9 cellular contexts compared by ENCODE assay signal in genomic region chr6:37679539-37680476, GRCh38. TPM values are rescaled to one million over a fixed set of nuclear protein-coding genes. Genes with fewer than 3 reads are reported as not detected.
DNase-seq lines count a peak whose midpoint lies in the region; ATAC-seq and TF ChIP-seq lines count a peak whose summit lies in the region.
"Had no signal": no experiment of that assay in that cellular context is flagged by ENCODE, and none has a peak within 500 bp of the region (broad histone marks: within the 10 kb centered on the region; RNA-seq: fewer than 3 reads in every experiment).

No MANE protein-coding gene starts in this region.

- TF ChIP-seq CTCF in left ventricle myocardium inferior (IDR thresholded peaks at IDR 0.05; ENCODE audit: borderline replicate concordance) = no peak
- no peak for TF ChIP-seq CTCF in vagina (IDR thresholded peaks at IDR 0.05)
- no peak for TF ChIP-seq CTCF in omental fat pad (IDR thresholded peaks at IDR 0.05)

- H3K4me1 ChIP-seq in right cardiac atrium (ENCODE audit: control insufficient read depth, insufficient read depth, low read length) (no peaks in the 10 kb centered on the region), left ventricle myocardium inferior (no peaks in the 10 kb centered on the region), vagina (peaks cover 20% of the 10 kb centered on the region)

- no peaks in the 10 kb centered on the region for H3K36me3 ChIP-seq in left ventricle myocardium inferior
- no peaks in the 10 kb centered on the region for H3K36me3 ChIP-seq in vagina

- H3K27me3 ChIP-seq in right cardiac atrium (ENCODE audit: control insufficient read depth, insufficient read depth) (no peaks in the 10 kb centered on the region), left ventricle myocardium inferior (ENCODE audit: low read depth) (no peaks in the 10 kb centered on the region), vagina (no peaks in the 10 kb centered on the region)

- WGBS in right cardiac atrium = 76% methylated on average over 18 of the region's 18 CpGs

- H3K27ac ChIP-seq in right cardiac atrium (ENCODE audit: low read length) (no peak overlapping the region), left ventricle myocardium inferior (replicated peaks) (no peak overlapping the region), vagina (peak overlapping the region; percentile 44)
- H3K27ac ChIP-seq: C4-2B had no signal

- H3K9me3 ChIP-seq in right cardiac atrium (ENCODE audit: control insufficient read depth, low read length) (no peaks in the 10 kb centered on the region), left ventricle myocardium inferior (replicated peaks) (no peaks in the 10 kb centered on the region), vagina (no peaks in the 10 kb centered on the region)

- peak; percentile 14 to 73 for ATAC-seq in right cardiac atrium
- peak; percentile 71 for ATAC-seq in HG02938 (IDR thresholded peaks at IDR 0.05; ENCODE audit: unreplicated experiment)
- ATAC-seq in HG02571 (IDR thresholded peaks at IDR 0.05; ENCODE audit: unreplicated experiment) = no peak
- no peak for ATAC-seq in omental fat pad (ENCODE audit: low FRiP score)

- intact Hi-C loops in right cardiac atrium (cut with DNase I) = loop anchor here in 1 of 4 donors (10.0 kb wide), 2 partner anchors 295 to 355 kb away; no protein-coding TSS in a partner anchor
- intact Hi-C loops in left ventricle myocardium inferior (cut with micrococcal nuclease) = no loop called here
- intact Hi-C loops in vagina (cut with DNase I) = no loop called here

- peak in 1 of 3 donors; percentile 68 for DNase-seq in right cardiac atrium
- DNase-seq in left ventricle myocardium inferior = no peak
- no peak for DNase-seq in vagina (ENCODE audit: extremely low spot score in 2 of 2)
- DNase-seq in SW 1271 (lab: John Stamatoyannopoulos, UW) = no peak
- DNase-seq in omental fat pad (ENCODE audit: low spot score) = no peak

- H3K4me3 ChIP-seq in right cardiac atrium (ENCODE audit: low read length) (no peak overlapping the region), left ventricle myocardium inferior (no peak overlapping the region), vagina (no peak overlapping the region)

- TF ChIP-seq POLR2A in Raji (IDR thresholded peaks at IDR 0.05; ENCODE audit: insufficient read depth, low read depth, low read length) = peak; percentile 49; the same call in 1 of the 2 replicates
- no peak for TF ChIP-seq POLR2A in vagina (IDR thresholded peaks at IDR 0.05)

RNA-seq across cellular contexts. Expression of gene MDGA1, which starts 17.9 kb away (rescaled TPM):
- total RNA-seq in right cardiac atrium = 1 to 10 TPM; 1.8 to 3.9 (median 2.5) TPM
- 3.0 TPM for polyA plus RNA-seq in right cardiac atrium
- 3.3 TPM for total RNA-seq in left ventricle myocardium inferior
- 6.6 TPM for total RNA-seq in vagina
- total RNA-seq in omental fat pad = 1 to 10 TPM; 2.2 to 9.5 (median 5.4) TPM

Comparison
In these comparisons a context has a peak if more than half of its experiments do, and no peak if none do; other contexts are left out.
1. ATAC-seq: peak in right cardiac atrium (2 of 2) and HG02938 (single experiment); none in HG02571 (single experiment) and omental fat pad (single experiment).